ENCODE assay signal across 11 cellular contexts in the genomic region with DNA sequence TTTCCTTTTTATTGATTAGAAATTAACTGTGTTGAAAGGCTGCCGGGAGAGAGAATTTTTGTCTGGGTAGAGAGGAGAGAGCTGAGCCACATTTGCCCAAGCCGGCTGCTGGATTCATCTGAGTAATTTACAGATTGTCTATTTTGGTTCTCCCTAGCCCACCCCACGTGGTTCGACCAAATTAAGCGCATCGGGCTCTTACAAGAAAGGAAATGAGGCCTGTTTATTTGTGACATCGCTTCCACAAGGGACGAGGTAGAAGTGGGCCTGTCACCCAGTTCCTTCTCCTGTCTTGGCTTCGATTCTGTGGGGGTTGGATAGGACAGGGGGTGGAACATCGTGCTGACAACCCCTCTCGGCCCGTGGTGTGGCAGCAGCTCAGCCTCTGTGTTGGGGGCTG. TPM values are rescaled to one million over a fixed set of nuclear protein-coding genes. Genes with fewer than 3 reads are reported as not detected.
DNase-seq lines count a peak whose midpoint lies in the region; ATAC-seq and TF ChIP-seq lines count a peak whose summit lies in the region.
"Had no signal": no experiment of that assay in that cellular context is flagged by ENCODE, and none has a peak within 500 bp of the region (broad histone marks: within the 10 kb centered on the region; RNA-seq: fewer than 3 reads in every experiment).

No MANE protein-coding gene starts in this region.

- H3K27me3 ChIP-seq in ascending aorta: no peaks in the 10 kb centered on the region
- H3K27me3 ChIP-seq: esophagus squamous epithelium had no signal

- H3K9me3 Mint-ChIP-seq in immature natural killer cell: no peaks in the 10 kb centered on the region

- no peak overlapping the region for H3K27ac ChIP-seq in ascending aorta
- H3K27ac ChIP-seq: esophagus squamous epithelium had no signal

- H3K27ac Mint-ChIP-seq in immature natural killer cell: no peak overlapping the region

- no peaks in the 10 kb centered on the region for H3K36me3 Mint-ChIP-seq in immature natural killer cell

- H3K4me3 Mint-ChIP-seq in immature natural killer cell: no peak overlapping the region

- H3K4me1 Mint-ChIP-seq in immature natural killer cell: no peaks in the 10 kb centered on the region

- TF ChIP-seq CTCF in ascending aorta (IDR thresholded peaks at IDR 0.05): no peak

- no peaks in the 10 kb centered on the region for H3K36me3 ChIP-seq in ascending aorta
- H3K36me3 ChIP-seq: esophagus squamous epithelium had no signal

- no peak overlapping the region for H3K4me3 ChIP-seq in ascending aorta
- H3K4me3 ChIP-seq: esophagus squamous epithelium, lung had no signal

- DNase-seq in medulla oblongata (ENCODE audit: extremely low spot score) (peak; percentile 48), HCEC 1CT (no peak), immature natural killer cell (no peak), ascending aorta (ENCODE audit: low spot score in 2 of 2) (no peak), DMS153 treated with DMSO at 0.1 percent for 48 hours (lab: John Stamatoyannopoulos, UW; ENCODE audit: unreplicated experiment) (no peak)
- DNase-seq: amniotic stem cell, esophagus squamous epithelium had no signal

- no peaks in the 10 kb centered on the region for H3K9me3 ChIP-seq in ascending aorta

- ATAC-seq in GM18511 (IDR thresholded peaks at IDR 0.05; ENCODE audit: unreplicated experiment): peak; percentile 70
- ATAC-seq in GM21737 (IDR thresholded peaks at IDR 0.05; ENCODE audit: unreplicated experiment): peak; percentile 28
- ATAC-seq in HG03571 (IDR thresholded peaks at IDR 0.05; ENCODE audit: unreplicated experiment): peak; percentile 36

- intact Hi-C loops in ascending aorta (cut with DNase I): no loop called here

- H3K27me3 Mint-ChIP-seq in immature natural killer cell (ENCODE audit: low read depth in 3 of 3): peaks cover 3 to 7% (median 4%) of the 10 kb centered on the region in 3 donors

- H3K4me1 ChIP-seq in ascending aorta: no peaks in the 10 kb centered on the region
- H3K4me1 ChIP-seq: esophagus squamous epithelium had no signal

RNA-seq across cellular contexts. Expression of a gene that starts 42.9 kb away (rescaled TPM):
- polyA plus RNA-seq in immature natural killer cell: not detected
- total RNA-seq in ascending aorta: 2.4 TPM
